In genomic region chr19:5358173-5358800, GRCh38 we compare ENCODE assay signal across 27 cellular contexts. TPM values are rescaled to one million over a fixed set of nuclear protein-coding genes. Genes with fewer than 3 reads are reported as not detected.
DNase-seq lines count a peak whose midpoint lies in the region; ATAC-seq, FAIRE-seq and TF ChIP-seq lines count a peak whose summit lies in the region.
"Had no signal": no experiment of that assay in that cellular context is flagged by ENCODE, and none has a peak within 500 bp of the region (broad histone marks: within the 10 kb centered on the region; RNA-seq: fewer than 3 reads in every experiment).

No MANE protein-coding gene starts in this region.

- no peaks in the 10 kb centered on the region for H3K9me3 ChIP-seq in small intestine (ENCODE audit: control insufficient read depth, low read depth)
- no peaks in the 10 kb centered on the region for H3K9me3 ChIP-seq in uterus
- H3K9me3 ChIP-seq: heart right ventricle, neutrophil, right atrium auricular region, upper lobe of right lung had no signal

- no peak for TF ChIP-seq CTCF in uterus (IDR thresholded peaks at IDR 0.05)

- no peak for ATAC-seq in GM19455 (IDR thresholded peaks at IDR 0.05; ENCODE audit: unreplicated experiment)
- ATAC-seq: CD8-positive, alpha-beta T cell; heart right ventricle; stimulated activated naive CD8-positive, alpha-beta T cell treated with anti-CD3 and anti-CD28 coated beads, Interleukin-15, amount 100 ng/mL, for 72 hours; upper lobe of right lung had no signal

- H3K27me3 ChIP-seq in small intestine (ENCODE audit: control insufficient read depth in 2 of 2, insufficient read depth in 2 of 2, low read length in 2 of 2) (peaks cover 0 to 3% of the 10 kb centered on the region in 2 donors), uterus (no peaks in the 10 kb centered on the region)
- H3K27me3 ChIP-seq: right atrium auricular region had no signal

- no peak overlapping the region for H3K4me3 ChIP-seq in small intestine (ENCODE audit: low read depth in 1 of 2, low read length in 2 of 2)
- no peak overlapping the region for H3K4me3 ChIP-seq in uterus
- H3K4me3 ChIP-seq: heart right ventricle, right atrium auricular region, upper lobe of right lung had no signal

- DNase-seq in NCI-H2196 (lab: John Stamatoyannopoulos, UW; ENCODE audit: unreplicated experiment) (peak; percentile 26), NCI-H2196 treated with DMSO at 0.1 percent for 48 hours (lab: John Stamatoyannopoulos, UW; ENCODE audit: unreplicated experiment) (no peak), HuH-7 (ENCODE audit: low spot score) (peak; percentile 40), amniotic epithelial cell (ENCODE audit: low read depth) (peak; percentile 34), iPS-NIHi11 (ENCODE audit: low spot score) (peak; percentile 69), small intestine (no peak), uterus (no peak)
- DNase-seq: activated CD4-positive, alpha-beta T cell treated with anti-CD3 and anti-CD28 coated beads for 1 hour; activated gamma-delta T cell; CD8-positive, alpha-beta T cell; cortex of kidney; heart right ventricle; HFFc6; midbrain; MM.1S; NCI-H187 treated with DMSO at 0.1 percent for 48 hours; NCI-H774; stimulated activated naive CD8-positive, alpha-beta T cell treated with anti-CD3 and anti-CD28 coated beads, Interleukin-15, amount 100 ng/mL, for 72 hours; upper lobe of right lung had no signal

- intact Hi-C loops in uterus (cut with DNase I; ENCODE audit: low total_unique reads), result no loop called here

- WGBS in small intestine, 3 donors, result 56 to 64% (median 63%) methylated on average over 9 of the region's 9 CpGs

- no peak overlapping the region for H3K27ac ChIP-seq in small intestine (ENCODE audit: low read depth in 1 of 2, low read length in 1 of 2)
- no peak overlapping the region for H3K27ac ChIP-seq in uterus
- H3K27ac ChIP-seq: epithelial cell of prostate, heart right ventricle, neutrophil, right atrium auricular region, upper lobe of right lung had no signal

- no peak for FAIRE-seq in small intestine (lab: Jason Lieb, UNC)
- FAIRE-seq: A204.1, G401.6, GM12891, HTR-8/SVneo had no signal

- H3K36me3 ChIP-seq in small intestine (ENCODE audit: control insufficient read depth in 2 of 2, insufficient read depth in 2 of 2, low read length in 2 of 2) (no peaks in the 10 kb centered on the region), uterus (no peaks in the 10 kb centered on the region)
- H3K36me3 ChIP-seq: heart right ventricle, neutrophil, right atrium auricular region, upper lobe of right lung had no signal

- no peak for TF ChIP-seq POLR2A in uterus (IDR thresholded peaks at IDR 0.05)

- H3K4me1 ChIP-seq in small intestine (ENCODE audit: control insufficient read depth in 2 of 2, insufficient read depth in 1 of 2, low read depth in 1 of 2, low read length in 1 of 2) (no peaks in the 10 kb centered on the region), uterus (no peaks in the 10 kb centered on the region)
- H3K4me1 ChIP-seq: heart right ventricle, right atrium auricular region, upper lobe of right lung had no signal

RNA-seq across cellular contexts. Expression of gene PTPRS, which starts 17.7 kb away (rescaled TPM):
- 10 to 100 TPM in 1 of 3 donors, 1 to 10 TPM in 1, under 1 TPM in 1; under 0.01 to 11.8 (median 1.4) TPM for polyA plus RNA-seq in small intestine
- 100 to 1,000 TPM in 2 of 4 donors, 10 to 100 TPM in 2; 52.8 to 304 (median 125) TPM for total RNA-seq in uterus

Comparison
In these comparisons a context has a peak if more than half of its experiments do, and no peak if none do; other contexts are left out.
1. DNase-seq: peak in NCI-H2196 (single experiment), HuH-7 (single experiment), amniotic epithelial cell (single experiment) and iPS-NIHi11 (single experiment); none in NCI-H2196 treated with DMSO at 0.1 percent for 48 hours (single experiment), small intestine (single experiment) and uterus (0 of 2).